In genomic region chr12:108773798-108774788, GRCh38 we compare ENCODE assay signal across 1 cellular context.
A peak's percentile ranks its signal among the peaks of the same experiment; 100 is the strongest.
TF ChIP-seq lines count a peak whose summit lies in the region.

No MANE protein-coding gene starts in this region.

TF ChIP-seq in HepG2, 621 proteins besides CTCF, POLR2A, EP300 and RAD21 (continued from another document):
- TF ChIP-seq HHEX (CRISPR knock-in tag; IDR thresholded peaks at IDR 0.05) (0 out of 2 replicates have a peak, but pooled peaks have one; percentile 15), HNRNPL (IDR thresholded peaks at IDR 0.05; ENCODE audit: low read depth, low read length) (0 out of 2 replicates have a peak, but pooled peaks have one; percentile 45), SP2 (CRISPR knock-in tag; IDR thresholded peaks at IDR 0.05) (no peak), MIXL1 (CRISPR knock-in tag; IDR thresholded peaks at IDR 0.05) (peak; percentile 64; the same call in 1 of the 2 replicates), AGO1 (IDR thresholded peaks at IDR 0.05; ENCODE audit: low read depth, low read length, poor library complexity, severe bottlenecking) (no peak), ATF4 (CRISPR knock-in tag; IDR thresholded peaks at IDR 0.05) (no peak), MLXIP (CRISPR knock-in tag; IDR thresholded peaks at IDR 0.05; ENCODE audit: borderline replicate concordance) (0 out of 2 replicates have a peak, but pooled peaks have one; percentile 40), HOMEZ (CRISPR knock-in tag; IDR thresholded peaks at IDR 0.05; ENCODE audit: low read depth) (peak; percentile 65; the same call in 1 of the 2 replicates), RFX1 (IDR thresholded peaks at IDR 0.05) (peak; percentile 94), ZNF607 (CRISPR knock-in tag; IDR thresholded peaks at IDR 0.05; ENCODE audit: borderline replicate concordance) (0 out of 2 replicates have a peak, but pooled peaks have one; percentile 31), ZNF556 (CRISPR knock-in tag; IDR thresholded peaks at IDR 0.05; ENCODE audit: borderline replicate concordance) (peak; percentile 73; the same call in 1 of the 2 replicates), ZNF687 (CRISPR knock-in tag; IDR thresholded peaks at IDR 0.05) (peak; percentile 82), ZBTB33 (CRISPR knock-in tag; IDR thresholded peaks at IDR 0.05) (peak; percentile 58; the same call in 1 of the 2 replicates), KDM4B (CRISPR knock-in tag; IDR thresholded peaks at IDR 0.05) (no peak), GATAD2A (CRISPR knock-in tag; IDR thresholded peaks at IDR 0.05) (peak; percentile 71), NRL (CRISPR knock-in tag; IDR thresholded peaks at IDR 0.05; ENCODE audit: borderline replicate concordance) (0 out of 2 replicates have a peak, but pooled peaks have one; percentile 41), RARA (CRISPR knock-in tag; IDR thresholded peaks at IDR 0.05) (peak; percentile 99), CBX1 (IDR thresholded peaks at IDR 0.05; ENCODE audit: low read depth) (no peak), E2F2 (CRISPR knock-in tag; IDR thresholded peaks at IDR 0.05; ENCODE audit: borderline replicate concordance) (0 out of 2 replicates have a peak, but pooled peaks have one; percentile 29), FOXO1 (CRISPR knock-in tag; IDR thresholded peaks at IDR 0.05) (peak; percentile 82), ZNF292 (CRISPR knock-in tag; IDR thresholded peaks at IDR 0.05; ENCODE audit: borderline replicate concordance, low read depth) (peak; percentile 66; the same call in 1 of the 2 replicates), HBP1 (CRISPR knock-in tag; IDR thresholded peaks at IDR 0.05; ENCODE audit: low read depth) (0 out of 2 replicates have a peak, but pooled peaks have one; percentile 63), IKZF1 (IDR thresholded peaks at IDR 0.05) (no peak), NCOR1 (IDR thresholded peaks at IDR 0.05; ENCODE audit: borderline replicate concordance, low read length) (peak; percentile 82; the same call in 1 of the 2 replicates), ZFX (CRISPR knock-in tag; IDR thresholded peaks at IDR 0.05; ENCODE audit: low read depth) (peak; percentile 75; the same call in 1 of the 2 replicates), HNF1A (IDR thresholded peaks at IDR 0.05; ENCODE audit: low read depth) (no peak), HNF1A (CRISPR knock-in tag; IDR thresholded peaks at IDR 0.05; ENCODE audit: borderline replicate concordance) (peak; percentile 42; the same call in 1 of the 2 replicates), U2AF2 (IDR thresholded peaks at IDR 0.05; ENCODE audit: low read depth, low read length) (0 out of 2 replicates have a peak, but pooled peaks have one; percentile 35), SALL1 (CRISPR knock-in tag; IDR thresholded peaks at IDR 0.05) (peak; percentile 93), FOXC1 (CRISPR knock-in tag; IDR thresholded peaks at IDR 0.05; ENCODE audit: borderline replicate concordance) (0 out of 2 replicates have a peak, but pooled peaks have one; percentile 43), SMARCE1 (IDR thresholded peaks at IDR 0.05; ENCODE audit: borderline replicate concordance) (no peak), SAP130 (CRISPR knock-in tag; IDR thresholded peaks at IDR 0.05; ENCODE audit: low read depth) (peak; percentile 93), HDAC1 (CRISPR knock-in tag; IDR thresholded peaks at IDR 0.05) (peak; percentile 86)
